ENCODE assay signal across 1 cellular context in genomic region chr22:50396751-50397370, GRCh38.
TF ChIP-seq lines count a peak whose summit lies in the region.

No MANE protein-coding gene starts in this region.

TF ChIP-seq in HepG2, 621 proteins besides CTCF, POLR2A, EP300 and RAD21 (continued from another document and continues in another):
- TF ChIP-seq CBX5 (CRISPR knock-in tag; IDR thresholded peaks at IDR 0.05; ENCODE audit: borderline replicate concordance) (no peak), GRHL1 (CRISPR knock-in tag; conservative IDR thresholded peaks at IDR 0.05) (no peak), SMAD3 (CRISPR knock-in tag; IDR thresholded peaks at IDR 0.05) (peak; percentile 87), ZNF260 (CRISPR knock-in tag; IDR thresholded peaks at IDR 0.05; ENCODE audit: borderline replicate concordance, low read depth) (no peak), ZNF512 (CRISPR knock-in tag; IDR thresholded peaks at IDR 0.05) (no peak), SCMH1 (CRISPR knock-in tag; IDR thresholded peaks at IDR 0.05; ENCODE audit: borderline replicate concordance) (no peak), SP140L (CRISPR knock-in tag; IDR thresholded peaks at IDR 0.05; ENCODE audit: borderline replicate concordance) (no peak), ZNF280B (CRISPR knock-in tag; IDR thresholded peaks at IDR 0.05; ENCODE audit: borderline replicate concordance) (no peak), ZNF879 (CRISPR knock-in tag; IDR thresholded peaks at IDR 0.05) (no peak), ZNF33A (CRISPR knock-in tag; IDR thresholded peaks at IDR 0.05; ENCODE audit: borderline replicate concordance) (peak; percentile 80; the same call in 1 of the 2 replicates), MTERF4 (CRISPR knock-in tag; IDR thresholded peaks at IDR 0.05) (no peak), YEATS2 (CRISPR knock-in tag; IDR thresholded peaks at IDR 0.05; ENCODE audit: borderline replicate concordance) (0 out of 2 replicates have a peak, but pooled peaks have one; percentile 38), ZNF629 (CRISPR knock-in tag; conservative IDR thresholded peaks at IDR 0.05) (no peak; the same call in 1 of the 2 replicates), KLF16 (CRISPR knock-in tag; IDR thresholded peaks at IDR 0.05) (0 out of 4 replicates have a peak, but pooled peaks of 1 of the 2 experiments have one; percentile 70), THAP11 (CRISPR knock-in tag; IDR thresholded peaks at IDR 0.05) (peak; percentile 78), KDM3A (CRISPR knock-in tag; IDR thresholded peaks at IDR 0.05; ENCODE audit: low read depth) (no peak), FOXA3 (CRISPR knock-in tag; IDR thresholded peaks at IDR 0.05) (peak; percentile 100), GTF2F1 (IDR thresholded peaks at IDR 0.05; ENCODE audit: low read length) (no peak), SAP130 (CRISPR knock-in tag; IDR thresholded peaks at IDR 0.05; ENCODE audit: low read depth) (peak; percentile 90), PHF5A (CRISPR knock-in tag; IDR thresholded peaks at IDR 0.05; ENCODE audit: low read depth, unreplicated experiment) (no peak), NFE2 (CRISPR knock-in tag; IDR thresholded peaks at IDR 0.05) (no peak), ZBTB44 (CRISPR knock-in tag; IDR thresholded peaks at IDR 0.05) (no peak), ZNF790 (CRISPR knock-in tag; IDR thresholded peaks at IDR 0.05; ENCODE audit: borderline replicate concordance) (no peak), CEBPB (IDR thresholded peaks at IDR 0.05; ENCODE audit: borderline replicate concordance, low read depth, low read length) (no peak), ARNT (IDR thresholded peaks at IDR 0.05) (no peak), BRD4 (CRISPR knock-in tag; IDR thresholded peaks at IDR 0.05) (no peak), GMEB1 (CRISPR knock-in tag; IDR thresholded peaks at IDR 0.05; ENCODE audit: borderline replicate concordance) (no peak; the same call in 1 of the 2 replicates), ISX (CRISPR knock-in tag; conservative IDR thresholded peaks at IDR 0.05) (no peak), ZNF333 (CRISPR knock-in tag; IDR thresholded peaks at IDR 0.05; ENCODE audit: borderline replicate concordance) (no peak), ELF1 (CRISPR knock-in tag; IDR thresholded peaks at IDR 0.05) (peak; percentile 56; the same call in 1 of the 2 replicates), FOXO4 (CRISPR knock-in tag; conservative IDR thresholded peaks at IDR 0.05) (no peak), FOXM1 (CRISPR knock-in tag; IDR thresholded peaks at IDR 0.05) (no peak), SRSF4 (IDR thresholded peaks at IDR 0.05; ENCODE audit: low read depth, low read length, poor library complexity, severe bottlenecking) (no peak), TARDBP (CRISPR knock-in tag; IDR thresholded peaks at IDR 0.05) (peak; percentile 93), EED (CRISPR knock-in tag; IDR thresholded peaks at IDR 0.05) (no peak), ZBTB3 (CRISPR knock-in tag; IDR thresholded peaks at IDR 0.05; ENCODE audit: borderline replicate concordance, low read depth) (no peak), ATAD3A (CRISPR knock-in tag; IDR thresholded peaks at IDR 0.05) (no peak), GATA4 (IDR thresholded peaks at IDR 0.05; ENCODE audit: borderline replicate concordance, low read depth) (peak; percentile 92; the same call in 1 of the 2 replicates), ISL2 (CRISPR knock-in tag; IDR thresholded peaks at IDR 0.05) (peak; percentile 97), AGO2 (optimal IDR thresholded peaks at IDR 0.05; ENCODE audit: low read depth, low read length) (no peak), HES4 (CRISPR knock-in tag; IDR thresholded peaks at IDR 0.05; ENCODE audit: borderline replicate concordance) (no peak), ZBTB21 (CRISPR knock-in tag; IDR thresholded peaks at IDR 0.05) (no peak), ZEB1 (IDR thresholded peaks at IDR 0.05; ENCODE audit: insufficient replicate concordance, low read depth) (peak; percentile 63), CBFB (CRISPR knock-in tag; IDR thresholded peaks at IDR 0.05) (peak; percentile 66; the same call in 1 of the 2 replicates), ZNF446 (CRISPR knock-in tag; IDR thresholded peaks at IDR 0.05) (no peak), NCOA1 (CRISPR knock-in tag; IDR thresholded peaks at IDR 0.05) (no peak), ZNF296 (CRISPR knock-in tag; conservative IDR thresholded peaks at IDR 0.05) (no peak), ZNF710 (CRISPR knock-in tag; IDR thresholded peaks at IDR 0.05; ENCODE audit: borderline replicate concordance) (peak; percentile 91), TIGD3 (CRISPR knock-in tag; IDR thresholded peaks at IDR 0.05; ENCODE audit: borderline replicate concordance) (no peak), MTF1 (CRISPR knock-in tag; IDR thresholded peaks at IDR 0.05) (no peak), ZNF292 (CRISPR knock-in tag; IDR thresholded peaks at IDR 0.05; ENCODE audit: borderline replicate concordance, low read depth) (peak; percentile 62; the same call in 1 of the 2 replicates), ZNF547 (CRISPR knock-in tag; IDR thresholded peaks at IDR 0.05) (no peak), RXRB (CRISPR knock-in tag; IDR thresholded peaks at IDR 0.05; ENCODE audit: borderline replicate concordance) (peak; percentile 93), KDM4B (CRISPR knock-in tag; IDR thresholded peaks at IDR 0.05) (peak; percentile 24; the same call in 1 of the 2 replicates), KDM6A (CRISPR knock-in tag; IDR thresholded peaks at IDR 0.05; ENCODE audit: low read depth) (peak; percentile 95), ZBTB38 (CRISPR knock-in tag; IDR thresholded peaks at IDR 0.05) (no peak), ZBTB20 (CRISPR knock-in tag; IDR thresholded peaks at IDR 0.05; ENCODE audit: borderline replicate concordance, low read depth) (peak; percentile 78; the same call in 1 of the 2 replicates), PITX1 (CRISPR knock-in tag; IDR thresholded peaks at IDR 0.05) (peak; percentile 92)
